In the genomic region with DNA sequence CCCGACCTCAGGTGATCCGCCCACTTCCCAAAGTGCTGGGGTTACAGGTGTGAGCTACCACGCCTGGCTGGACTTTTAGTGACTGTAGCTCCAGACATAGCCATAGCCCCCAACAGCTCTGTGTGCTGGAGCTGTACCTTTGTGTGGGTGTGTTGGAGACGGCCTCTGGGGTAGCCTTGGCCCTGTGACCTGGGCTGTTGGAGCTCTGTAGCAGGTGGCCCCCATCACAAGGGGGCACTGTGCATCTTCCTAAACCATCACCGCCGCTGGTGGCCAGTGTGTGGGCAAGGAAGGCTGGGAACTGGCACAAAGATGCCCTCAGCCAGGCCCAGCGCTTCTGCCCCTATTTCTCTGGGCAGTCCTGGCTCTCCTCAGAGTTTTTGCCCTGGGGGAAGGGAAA, we compare ENCODE assay signal across 8 cellular contexts. TPM values are rescaled to one million over a fixed set of nuclear protein-coding genes. Genes with fewer than 3 reads are reported as not detected.
A peak's percentile ranks its signal among the peaks of the same experiment; 100 is the strongest.
DNase-seq lines count a peak whose midpoint lies in the region; ATAC-seq and TF ChIP-seq lines count a peak whose summit lies in the region.

No MANE protein-coding gene starts in this region.

- H3K4me3 ChIP-seq in foreskin fibroblast (ENCODE audit: low read depth in 1 of 2, low read length in 2 of 2), result no peak overlapping the region

- no peaks in the 10 kb centered on the region for H3K9me3 Mint-ChIP-seq in activated CD4-positive, alpha-beta T cell treated with anti-CD3 and anti-CD28 coated beads for 36 hours (ENCODE audit: low read depth)
- H3K9me3 Mint-ChIP-seq in activated CD4-positive, alpha-beta memory T cell treated with anti-CD3 and anti-CD28 coated beads for 36 hours, result no peaks in the 10 kb centered on the region

- intact Hi-C loops in activated CD4-positive, alpha-beta T cell treated with anti-CD3 and anti-CD28 coated beads for 36 hours (cut with DNase I, micrococcal nuclease), result loop anchor here (1.0 to 5.0 kb wide), 4 partner anchors 56 to 109 kb away; no protein-coding TSS in a partner anchor
- intact Hi-C loops in activated CD4-positive, alpha-beta memory T cell treated with anti-CD3 and anti-CD28 coated beads for 36 hours (cut with micrococcal nuclease), result loop anchor here (1.0 kb wide), 1 partner anchor 94 kb away; no protein-coding TSS in a partner anchor

- DNase-seq in activated CD4-positive, alpha-beta T cell treated with anti-CD3 and anti-CD28 coated beads for 36 hours, result peak; percentile 62
- no peak for DNase-seq in activated CD4-positive, alpha-beta T cell treated with anti-CD3 and anti-CD28 coated beads, Interleukin-2, amount 50 U/mL, for 4 hours
- DNase-seq in NCI-H1092 treated with DMSO at 0.1 percent for 48 hours (lab: John Stamatoyannopoulos, UW) (peak; percentile 66), foreskin fibroblast (peak in 1 of 2 donors; percentile 36), pons (ENCODE audit: low spot score) (peak; percentile 61), amniotic stem cell (lab: John Stamatoyannopoulos, UW) (no peak)
- DNase-seq in activated CD4-positive, alpha-beta memory T cell treated with anti-CD3 and anti-CD28 coated beads for 36 hours, result peak; percentile 47
- no peak for DNase-seq in effector CD4-positive, alpha-beta T cell

- peak; percentile 76 for ATAC-seq in activated CD4-positive, alpha-beta T cell treated with anti-CD3 and anti-CD28 coated beads for 36 hours

- no peaks in the 10 kb centered on the region for H3K27me3 Mint-ChIP-seq in activated CD4-positive, alpha-beta T cell treated with anti-CD3 and anti-CD28 coated beads for 36 hours
- H3K27me3 Mint-ChIP-seq in activated CD4-positive, alpha-beta memory T cell treated with anti-CD3 and anti-CD28 coated beads for 36 hours, result peaks cover 2% of the 10 kb centered on the region

- H3K4me1 Mint-ChIP-seq in activated CD4-positive, alpha-beta T cell treated with anti-CD3 and anti-CD28 coated beads for 36 hours, result no peaks in the 10 kb centered on the region
- H3K4me1 Mint-ChIP-seq in activated CD4-positive, alpha-beta memory T cell treated with anti-CD3 and anti-CD28 coated beads for 36 hours (ENCODE audit: low read depth), result no peaks in the 10 kb centered on the region

- CTCF ChIA-PET in activated CD4-positive, alpha-beta T cell treated with anti-CD3 and anti-CD28 coated beads for 36 hours (lab: Charles Lee), result interaction anchor here (0.5 to 3.6 kb wide), 10 partner anchors 13 to 111 kb away, joined by 3 to 19 read pairs (median 4); no protein-coding TSS in a partner anchor
- CTCF ChIA-PET in activated CD4-positive, alpha-beta memory T cell treated with anti-CD3 and anti-CD28 coated beads for 36 hours (lab: Charles Lee), result interaction anchor here (0.7 to 4.7 kb wide), 8 partner anchors 9 to 111 kb away, joined by 3 to 34 read pairs (median 4); no protein-coding TSS in a partner anchor

- no peak overlapping the region for H3K4me3 Mint-ChIP-seq in activated CD4-positive, alpha-beta T cell treated with anti-CD3 and anti-CD28 coated beads for 36 hours
- H3K4me3 Mint-ChIP-seq in activated CD4-positive, alpha-beta memory T cell treated with anti-CD3 and anti-CD28 coated beads for 36 hours, result no peak overlapping the region

- no peak overlapping the region for H3K27ac Mint-ChIP-seq in activated CD4-positive, alpha-beta T cell treated with anti-CD3 and anti-CD28 coated beads for 36 hours
- H3K27ac Mint-ChIP-seq in activated CD4-positive, alpha-beta memory T cell treated with anti-CD3 and anti-CD28 coated beads for 36 hours, result no peak overlapping the region

- peak; percentile 37 for TF ChIP-seq CTCF in foreskin fibroblast (IDR thresholded peaks at IDR 0.05; ENCODE audit: low read depth, low read length)

- no peaks in the 10 kb centered on the region for H3K36me3 Mint-ChIP-seq in activated CD4-positive, alpha-beta T cell treated with anti-CD3 and anti-CD28 coated beads for 36 hours (ENCODE audit: low read depth)
- no peaks in the 10 kb centered on the region for H3K36me3 Mint-ChIP-seq in activated CD4-positive, alpha-beta memory T cell treated with anti-CD3 and anti-CD28 coated beads for 36 hours

- POLR2A ChIA-PET in activated CD4-positive, alpha-beta T cell treated with anti-CD3 and anti-CD28 coated beads for 36 hours (lab: Charles Lee), result interaction anchor here (1.0 kb wide), 1 partner anchor 18 kb away, joined by 3 read pairs; no protein-coding TSS in a partner anchor
- POLR2A ChIA-PET in activated CD4-positive, alpha-beta memory T cell treated with anti-CD3 and anti-CD28 coated beads for 36 hours (lab: Charles Lee), result no interaction called here

RNA-seq across cellular contexts. Expression of a gene that starts 38.4 kb away (rescaled TPM):
- under 1 TPM in 1 of 2 experiments, not detected in 1; 0.09 TPM for total RNA-seq in activated CD4-positive, alpha-beta T cell treated with anti-CD3 and anti-CD28 coated beads for 36 hours
- under 1 TPM; 0.19 TPM for total RNA-seq in activated CD4-positive, alpha-beta memory T cell treated with anti-CD3 and anti-CD28 coated beads for 36 hours

Comparison
In these comparisons a context has a peak if more than half of its experiments do, and no peak if none do; other contexts are left out.
1. DNase-seq: peak in activated CD4-positive, alpha-beta T cell treated with anti-CD3 and anti-CD28 coated beads for 36 hours (single experiment), NCI-H1092 treated with DMSO at 0.1 percent for 48 hours (single experiment), activated CD4-positive, alpha-beta memory T cell treated with anti-CD3 and anti-CD28 coated beads for 36 hours (single experiment) and pons (single experiment); none in activated CD4-positive, alpha-beta T cell treated with anti-CD3 and anti-CD28 coated beads, Interleukin-2, amount 50 U/mL, for 4 hours (0 of 2), effector CD4-positive, alpha-beta T cell (single experiment) and amniotic stem cell (single experiment).